ENCODE assay signal across 17 cellular contexts in the genomic region with DNA sequence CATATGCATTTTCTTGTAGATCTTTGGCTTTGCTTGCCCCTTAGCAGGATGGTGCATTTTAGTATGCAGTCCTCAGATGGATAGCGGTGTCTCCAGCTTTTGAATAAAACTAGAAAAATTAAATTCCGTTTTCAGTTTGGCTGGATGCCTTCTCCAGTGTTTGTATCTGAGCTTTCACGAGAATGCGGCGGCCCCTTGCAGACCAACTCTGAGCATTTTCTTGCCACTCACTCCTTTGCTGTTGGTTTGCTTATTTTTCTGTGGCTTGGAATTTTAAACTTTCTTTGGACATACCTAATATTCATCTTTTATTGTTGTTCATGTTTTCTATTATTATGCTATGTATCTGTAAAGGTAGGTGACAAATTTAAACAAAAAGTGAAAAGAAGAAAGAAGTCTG.
DNase-seq lines count a peak whose midpoint lies in the region; TF ChIP-seq lines count a peak whose summit lies in the region.
"Had no signal": no experiment of that assay in that cellular context is flagged by ENCODE, and none has a peak within 500 bp of the region (broad histone marks: within the 10 kb centered on the region; RNA-seq: fewer than 3 reads in every experiment).

No MANE protein-coding gene starts in this region.

- CTCF ChIA-PET in activated CD4-positive, alpha-beta T cell treated with anti-CD3 and anti-CD28 coated beads, Interleukin-2, amount 10 ng/mL, durations not matched to agents 7 days and 5 days (lab: Charles Lee) = no interaction called here

- DNase-seq in adipocyte (ENCODE audit: low read depth) (no peak), dorsolateral prefrontal cortex (peak in 1 of 10 donors; percentile 46), right atrium auricular region (ENCODE audit: low spot score) (no peak), substantia nigra (lab: John Stamatoyannopoulos, UW) (peak in 6 of 49 donors; percentile 11 to 38 (median 22)), kidney glomerular epithelial cell (lab: John Stamatoyannopoulos, UW) (no peak), NCI-H524 (lab: John Stamatoyannopoulos, UW) (no peak)
- no peak for DNase-seq in activated CD4-positive, alpha-beta T cell treated with anti-CD3 and anti-CD28 coated beads, Interleukin-2, amount 10 ng/mL, durations not matched to agents 7 days and 5 days
- DNase-seq in T-helper 2 cell treated with Interferon-gamma antibody and Interleukin-4, amounts not matched to agents 5 μg/mL and 100 μg/mL, for 36 hours (ENCODE audit: low spot score) = no peak
- DNase-seq: CD4-positive, alpha-beta T cell; DMS79 treated with DMSO at 0.1 percent for 48 hours; GDM1; HCEC 1CT; NCI-H1417; NCI-H2029; NCI-H510A treated with DMSO at 0.1 percent for 48 hours had no signal

- intact Hi-C loops in dorsolateral prefrontal cortex (cut with DNase I) = loop anchor here (5.0 to 10.0 kb wide), 5 partner anchors 48 to 220 kb away; partner anchors contain the start of gene NFIA (in 2 of the 2)

- H3K9me3 Mint-ChIP-seq in activated CD4-positive, alpha-beta T cell treated with anti-CD3 and anti-CD28 coated beads, Interleukin-2, amount 10 ng/mL, durations not matched to agents 7 days and 5 days = no peaks in the 10 kb centered on the region
- no peaks in the 10 kb centered on the region for H3K9me3 Mint-ChIP-seq in T-helper 2 cell treated with Interferon-gamma antibody and Interleukin-4, amounts not matched to agents 5 μg/mL and 100 μg/mL, for 36 hours
- H3K9me3 Mint-ChIP-seq: CD4-positive, alpha-beta T cell; IgD-negative memory B cell had no signal

- H3K9ac ChIP-seq in adipocyte (ENCODE audit: low read length) = peak overlapping the region; percentile 57

- peaks cover 5% of the 10 kb centered on the region for H3K4me1 Mint-ChIP-seq in activated CD4-positive, alpha-beta T cell treated with anti-CD3 and anti-CD28 coated beads, Interleukin-2, amount 10 ng/mL, durations not matched to agents 7 days and 5 days
- H3K4me1 Mint-ChIP-seq in T-helper 2 cell treated with Interferon-gamma antibody and Interleukin-4, amounts not matched to agents 5 μg/mL and 100 μg/mL, for 36 hours (ENCODE audit: low read depth) = peaks cover 7% of the 10 kb centered on the region

- peaks cover 53% of the 10 kb centered on the region for H3K4me1 ChIP-seq in adipocyte (ENCODE audit: control insufficient read depth, insufficient read depth, low read length)
- H3K4me1 ChIP-seq in right atrium auricular region = peaks cover 0 to 58% of the 10 kb centered on the region in 2 donors

- POLR2A ChIA-PET in activated CD4-positive, alpha-beta T cell treated with anti-CD3 and anti-CD28 coated beads, Interleukin-2, amount 10 ng/mL, durations not matched to agents 7 days and 5 days (lab: Charles Lee) = no interaction called here

- H3K27me3 ChIP-seq in adipocyte (replicated peaks; ENCODE audit: control insufficient read depth, insufficient read depth, low read length) (no peaks in the 10 kb centered on the region), dorsolateral prefrontal cortex (no peaks in the 10 kb centered on the region), right atrium auricular region (no peaks in the 10 kb centered on the region)

- H3K36me3 ChIP-seq in adipocyte (ENCODE audit: control insufficient read depth, insufficient read depth, low read length, severe bottlenecking) = no peaks in the 10 kb centered on the region
- no peaks in the 10 kb centered on the region for H3K36me3 ChIP-seq in right atrium auricular region

- no peak overlapping the region for H3K27ac Mint-ChIP-seq in activated CD4-positive, alpha-beta T cell treated with anti-CD3 and anti-CD28 coated beads, Interleukin-2, amount 10 ng/mL, durations not matched to agents 7 days and 5 days
- H3K27ac Mint-ChIP-seq in T-helper 2 cell treated with Interferon-gamma antibody and Interleukin-4, amounts not matched to agents 5 μg/mL and 100 μg/mL, for 36 hours = no peak overlapping the region
- H3K27ac Mint-ChIP-seq: B cell; CD4-positive, alpha-beta T cell; IgD-negative memory B cell had no signal

- no peaks in the 10 kb centered on the region for H3K9me3 ChIP-seq in adipocyte (ENCODE audit: control insufficient read depth, low read length)
- H3K9me3 ChIP-seq in right atrium auricular region = no peaks in the 10 kb centered on the region

- H3K27me3 Mint-ChIP-seq in activated CD4-positive, alpha-beta T cell treated with anti-CD3 and anti-CD28 coated beads, Interleukin-2, amount 10 ng/mL, durations not matched to agents 7 days and 5 days = peaks cover 2% of the 10 kb centered on the region
- H3K27me3 Mint-ChIP-seq in T-helper 2 cell treated with Interferon-gamma antibody and Interleukin-4, amounts not matched to agents 5 μg/mL and 100 μg/mL, for 36 hours (ENCODE audit: low read depth) = peaks cover 16% of the 10 kb centered on the region
- H3K27me3 Mint-ChIP-seq: CD4-positive, alpha-beta T cell had no signal

- peak in 1 of 56 donors; percentile 13 for TF ChIP-seq CTCF in dorsolateral prefrontal cortex (IDR thresholded peaks at IDR 0.05 in 54 of 56, conservative IDR thresholded peaks at IDR 0.05 in 2 of 56; ENCODE audit: low read depth in 1 of 56, partially characterized antibody in 56 of 56)
- TF ChIP-seq CTCF in right atrium auricular region (IDR thresholded peaks at IDR 0.05) = no peak

- H3K4me3 ChIP-seq in adipocyte (ENCODE audit: low read length) (peak overlapping the region; percentile 69), dorsolateral prefrontal cortex (peak overlapping the region in 57 of 59 donors; percentile 0 to 61 (median 35)), right atrium auricular region (peak overlapping the region in 1 of 2 donors; percentile 2)

- H3K4me3 Mint-ChIP-seq in activated CD4-positive, alpha-beta T cell treated with anti-CD3 and anti-CD28 coated beads, Interleukin-2, amount 10 ng/mL, durations not matched to agents 7 days and 5 days = no peak overlapping the region
- no peak overlapping the region for H3K4me3 Mint-ChIP-seq in T-helper 2 cell treated with Interferon-gamma antibody and Interleukin-4, amounts not matched to agents 5 μg/mL and 100 μg/mL, for 36 hours
- H3K4me3 Mint-ChIP-seq: B cell; CD4-positive, alpha-beta T cell; IgD-negative memory B cell had no signal

- no peaks in the 10 kb centered on the region for H3K36me3 Mint-ChIP-seq in activated CD4-positive, alpha-beta T cell treated with anti-CD3 and anti-CD28 coated beads, Interleukin-2, amount 10 ng/mL, durations not matched to agents 7 days and 5 days (ENCODE audit: low read depth)
- H3K36me3 Mint-ChIP-seq in T-helper 2 cell treated with Interferon-gamma antibody and Interleukin-4, amounts not matched to agents 5 μg/mL and 100 μg/mL, for 36 hours (ENCODE audit: low read depth) = no peaks in the 10 kb centered on the region
- H3K36me3 Mint-ChIP-seq: IgD-negative memory B cell had no signal

- H3K27ac ChIP-seq in dorsolateral prefrontal cortex (peak overlapping the region in 55 of 59 donors; percentile 17 to 92 (median 71)), right atrium auricular region (peak overlapping the region; percentile 22 to 26), substantia nigra (ENCODE audit: low read depth, low read length, poor library complexity, severe bottlenecking) (peak overlapping the region; percentile 4)

Comparison
In these comparisons a context has a peak if more than half of its experiments do, and no peak if none do; other contexts are left out.
1. H3K27ac ChIP-seq: peak in every context shown above with its lines; median percentile 71 in dorsolateral prefrontal cortex; 24 in right atrium auricular region; 4 in substantia nigra.